Comparison of ENCODE assay signal across 9 cellular contexts in genomic region chr3:188946837-188947236, GRCh38.
DNase-seq lines count a peak whose midpoint lies in the region; ATAC-seq, FAIRE-seq and TF ChIP-seq lines count a peak whose summit lies in the region.
"Had no signal": no experiment of that assay in that cellular context is flagged by ENCODE, and none has a peak within 500 bp of the region (broad histone marks: within the 10 kb centered on the region; RNA-seq: fewer than 3 reads in every experiment).

No MANE protein-coding gene starts in this region.

- WGBS in esophagus, 2 donors: 43 to 57% methylated on average over 8 of the region's 8 CpGs

- no peak overlapping the region for H3K9ac ChIP-seq in neural progenitor cell

- H3K36me3 Mint-ChIP-seq in neural progenitor cell: no peaks in the 10 kb centered on the region
- H3K36me3 Mint-ChIP-seq: activated naive CD4-positive, alpha-beta T cell treated with anti-CD3 and anti-CD28 coated beads, Interleukin-2, amount 50 U/mL, for 24 hours had no signal

- H2AFZ ChIP-seq in neural progenitor cell (replicated peaks): peak overlapping the region; percentile 94

- H3K4me1 ChIP-seq in A673 (ENCODE audit: insufficient read depth, low read length, poor library complexity, severe bottlenecking): peaks cover 19% of the 10 kb centered on the region
- H3K4me1 ChIP-seq in Peyer's patch: peaks cover 0 to 37% (median 8%) of the 10 kb centered on the region in 4 donors
- H3K4me1 ChIP-seq in esophagus (ENCODE audit: control insufficient read depth in 2 of 2, insufficient read depth in 2 of 2, low read length in 1 of 2): peaks cover 0 to 21% of the 10 kb centered on the region in 2 donors
- H3K4me1 ChIP-seq in neural progenitor cell: peaks cover 12% of the 10 kb centered on the region
- peaks cover 27% of the 10 kb centered on the region for H3K4me1 ChIP-seq in mucosa of descending colon (ENCODE audit: low read depth)

- H3K36me3 ChIP-seq in A673 (ENCODE audit: insufficient read depth, low read length, poor library complexity, severe bottlenecking) (no peaks in the 10 kb centered on the region), Peyer's patch (no peaks in the 10 kb centered on the region), esophagus (ENCODE audit: control insufficient read depth in 2 of 2, insufficient read depth in 2 of 2, low read length in 1 of 2) (no peaks in the 10 kb centered on the region), neural progenitor cell (no peaks in the 10 kb centered on the region), mucosa of descending colon (ENCODE audit: low read depth) (no peaks in the 10 kb centered on the region)

- no peaks in the 10 kb centered on the region for H3K9me3 ChIP-seq in A673 (ENCODE audit: low read depth, low read length, poor library complexity, severe bottlenecking)
- H3K9me3 ChIP-seq in Peyer's patch: peaks cover 0 to 4% (median 0%) of the 10 kb centered on the region in 4 donors
- no peaks in the 10 kb centered on the region for H3K9me3 ChIP-seq in esophagus (ENCODE audit: control insufficient read depth in 2 of 2, insufficient read depth in 1 of 2, low read depth in 1 of 2, low read length in 1 of 2)
- no peaks in the 10 kb centered on the region for H3K9me3 ChIP-seq in neural progenitor cell (ENCODE audit: low read depth)
- H3K9me3 ChIP-seq in mucosa of descending colon: no peaks in the 10 kb centered on the region

- H3K4me3 Mint-ChIP-seq in neural progenitor cell: peak overlapping the region; percentile 81
- H3K4me3 Mint-ChIP-seq: activated naive CD4-positive, alpha-beta T cell treated with anti-CD3 and anti-CD28 coated beads, Interleukin-2, amount 50 U/mL, for 24 hours had no signal

- DNase-seq in A673 (ENCODE audit: low spot score): no peak
- DNase-seq in Peyer's patch: no peak
- no peak for DNase-seq in neural progenitor cell (ENCODE audit: low spot score)
- DNase-seq in GM19239 (ENCODE audit: insufficient read length, low spot score): no peak
- DNase-seq in mucosa of descending colon: no peak
- no peak for DNase-seq in NCI-H345 treated with DMSO at 0.1 percent for 48 hours (lab: John Stamatoyannopoulos, UW; ENCODE audit: unreplicated experiment)

- H4K20me1 ChIP-seq in neural progenitor cell (ENCODE audit: low read depth): no peaks in the 10 kb centered on the region

- peaks cover 26% of the 10 kb centered on the region for H3F3A ChIP-seq in neural progenitor cell (ENCODE audit: low read depth)

- CTCF ChIA-PET in A673 (lab: Charles Lee): interaction anchor here (1.5 kb wide), 1 partner anchor 1207 kb away, joined by 7 read pairs; no protein-coding TSS in a partner anchor

- intact Hi-C loops in A673 (cut with micrococcal nuclease; ENCODE audit: unreplicated experiment) (no loop called here), mucosa of descending colon (cut with DNase I, micrococcal nuclease) (no loop called here)

- no peak overlapping the region for H3K27ac ChIP-seq in A673 (ENCODE audit: low read depth, low read length, poor library complexity, severe bottlenecking)
- H3K27ac ChIP-seq in Peyer's patch: peak overlapping the region; percentile 65 to 90 (median 84)
- H3K27ac ChIP-seq in esophagus (ENCODE audit: low read depth in 2 of 2, low read length in 1 of 2): peak overlapping the region; percentile 94 to 98
- no peak overlapping the region for H3K27ac ChIP-seq in neural progenitor cell

- no peak for FAIRE-seq in GM19239 (lab: Jason Lieb, UNC)

- H3K27me3 ChIP-seq in A673 (replicated peaks; ENCODE audit: insufficient read depth, low read depth, low read length, poor library complexity) (no peaks in the 10 kb centered on the region), Peyer's patch (no peaks in the 10 kb centered on the region), esophagus (ENCODE audit: control insufficient read depth in 1 of 2, insufficient read depth in 2 of 2, low read length in 2 of 2) (no peaks in the 10 kb centered on the region), neural progenitor cell (peaks cover 28% of the 10 kb centered on the region)

- POLR2A ChIA-PET in A673 (lab: Charles Lee; ENCODE audit: low non-redundant PET): interaction anchor here (0.6 kb wide), 1 partner anchor 233 kb away, joined by 3 read pairs; no protein-coding TSS in a partner anchor

- no TSS peak for BruUV-seq in A673 (replicated peaks; lab: Mats Ljungman, UMichigan)

- peaks cover 21% of the 10 kb centered on the region for H3K4me1 Mint-ChIP-seq in neural progenitor cell

- TF ChIP-seq POLR2A in Peyer's patch (IDR thresholded peaks at IDR 0.05): no peak

- ATAC-seq in mucosa of descending colon: no peak
- ATAC-seq in HG03378 (IDR thresholded peaks at IDR 0.05; ENCODE audit: unreplicated experiment): no peak

- TF ChIP-seq CTCF in A673 (conservative IDR thresholded peaks at IDR 0.05; ENCODE audit: low read depth, low read length) (no peak), Peyer's patch (IDR thresholded peaks at IDR 0.05) (no peak), neural progenitor cell (IDR thresholded peaks at IDR 0.05) (no peak), mucosa of descending colon (IDR thresholded peaks at IDR 0.05) (no peak)

- no peak overlapping the region for H3K27ac Mint-ChIP-seq in neural progenitor cell
- H3K27ac Mint-ChIP-seq: activated naive CD4-positive, alpha-beta T cell treated with anti-CD3 and anti-CD28 coated beads, Interleukin-2, amount 50 U/mL, for 24 hours had no signal

- peaks cover 8% of the 10 kb centered on the region for H3K27me3 Mint-ChIP-seq in neural progenitor cell (ENCODE audit: insufficient read depth, low read depth)

- no peaks in the 10 kb centered on the region for H3K9me3 Mint-ChIP-seq in neural progenitor cell

- H3K4me3 ChIP-seq in A673 (ENCODE audit: low read depth, low read length, poor library complexity, severe bottlenecking) (peak overlapping the region; percentile 48), Peyer's patch (peak overlapping the region in 2 of 4 donors; percentile 44 to 60), esophagus (ENCODE audit: low read depth in 1 of 2, low read length in 2 of 2) (peak overlapping the region; percentile 42 to 44), neural progenitor cell (peak overlapping the region; percentile 59), mucosa of descending colon (no peak overlapping the region)

- H3K79me2 ChIP-seq in neural progenitor cell (ENCODE audit: low read depth): no peaks in the 10 kb centered on the region

- peak overlapping the region; percentile 88 for H3K4me2 ChIP-seq in neural progenitor cell

Comparison
In these comparisons a context has a peak if more than half of its experiments do, and no peak if none do; other contexts are left out.
1. H3K27ac ChIP-seq: peak in Peyer's patch (4 of 4) and esophagus (2 of 2); none in A673 (single experiment) and neural progenitor cell (single experiment).